ENCODE assay signal across 15 cellular contexts in genomic region chr15:93458567-93458966, GRCh38.
DNase-seq lines count a peak whose midpoint lies in the region; ATAC-seq, FAIRE-seq and TF ChIP-seq lines count a peak whose summit lies in the region.
"Had no signal": no experiment of that assay in that cellular context is flagged by ENCODE, and none has a peak within 500 bp of the region (broad histone marks: within the 10 kb centered on the region; RNA-seq: fewer than 3 reads in every experiment).

No MANE protein-coding gene starts in this region.

- H3K4ac ChIP-seq in H1 (replicated peaks; ENCODE audit: insufficient read length, low read depth, low read length) (no peak overlapping the region), neuronal stem cell (ENCODE audit: low read length) (no peak overlapping the region)

- CTCF ChIA-PET in H1 (lab: Charles Lee; ENCODE audit: partially characterized antibody), result interaction anchor here (0.6 to 1.0 kb wide), 2 partner anchors 306 to 428 kb away, joined by 3 read pairs; no protein-coding TSS in a partner anchor

- 85% methylated on average over 5 of the region's 5 CpGs; no CpG with 5 or more reads in 1 of the 2 experiments for WGBS in H1 (ENCODE audit: extremely low coverage in 1 of 2, insufficient coverage in 1 of 2, insufficient read length in 1 of 2, insufficient replicate concordance in 2 of 2, low coverage in 1 of 2, low lambda C conversion rate in 2 of 2, missing lambda C conversion rate in 1 of 2), 2 experiments
- no CpG with 5 or more reads among the region's 5 CpGs for WGBS in neuronal stem cell (ENCODE audit: extremely low coverage in 2 of 2, insufficient read length in 2 of 2, insufficient replicate concordance in 1 of 2), 2 donors
- WGBS in adrenal gland, 4 donors, result 53 to 81% (median 68%) methylated on average over 4 to 5 of the region's 5 CpGs

- H3K36me3 ChIP-seq in H1 (ENCODE audit: control insufficient read depth in 2 of 4, insufficient read depth in 4 of 4, low read length in 3 of 4) (no peaks in the 10 kb centered on the region), neuronal stem cell (replicated peaks in 1 of 2; ENCODE audit: control insufficient read depth in 2 of 2, insufficient read depth in 2 of 2, low read length in 2 of 2) (peaks cover 0 to 55% of the 10 kb centered on the region in 2 donors), upper lobe of right lung (no peaks in the 10 kb centered on the region), adrenal gland (replicated peaks in 1 of 2) (no peaks in the 10 kb centered on the region)
- H3K36me3 ChIP-seq: HAP-1 had no signal

- intact Hi-C loops in Right ventricle myocardium superior (cut with DNase I), result no loop called here
- intact Hi-C loops in left cardiac atrium (cut with DNase I), result no loop called here
- intact Hi-C loops in upper lobe of right lung (cut with DNase I), result no loop called here
- intact Hi-C loops in adrenal gland (cut with DNase I), result no loop called here

- H4K91ac ChIP-seq in H1 (replicated peaks; ENCODE audit: insufficient read length, low read length) (no peak overlapping the region), neuronal stem cell (ENCODE audit: low read depth, low read length, poor library complexity) (no peak overlapping the region)

- no peaks in the 10 kb centered on the region for H3K79me1 ChIP-seq in H1 (ENCODE audit: low read depth, low read length)
- H3K79me1 ChIP-seq in neuronal stem cell (ENCODE audit: low read depth, low read length), result no peaks in the 10 kb centered on the region

- H2BK5ac ChIP-seq in H1 (ENCODE audit: low read depth, low read length), result no peak overlapping the region
- no peak overlapping the region for H2BK5ac ChIP-seq in neuronal stem cell (ENCODE audit: low read length)

- no peak overlapping the region for H2AK5ac ChIP-seq in H1 (ENCODE audit: low read depth, low read length)
- peak overlapping the region; percentile 48 for H2AK5ac ChIP-seq in neuronal stem cell (ENCODE audit: low read depth, low read length)

- H3K9me3 ChIP-seq in H1 (ENCODE audit: insufficient read depth in 2 of 2, low read depth in 1 of 2, low read length in 1 of 2) (no peaks in the 10 kb centered on the region), neuronal stem cell (replicated peaks in 1 of 2; ENCODE audit: control insufficient read depth in 2 of 2, insufficient read depth in 1 of 2, low read depth in 1 of 2, low read length in 2 of 2) (peaks cover 0 to 6% of the 10 kb centered on the region in 2 donors), upper lobe of right lung (no peaks in the 10 kb centered on the region), adrenal gland (replicated peaks in 1 of 3) (no peaks in the 10 kb centered on the region)
- H3K9me3 ChIP-seq: HAP-1 had no signal

- H2AFZ ChIP-seq in H1 (ENCODE audit: low read length) (no peak overlapping the region), neuronal stem cell (ENCODE audit: low read length) (no peak overlapping the region)

- no peak for FAIRE-seq in H1 (lab: Jason Lieb, UNC)
- FAIRE-seq: A204.1, GM12878, GM18507 had no signal

- 0 out of 2 replicates have a peak overlapping the region, but pooled peaks have one; percentile 27 for H2BK12ac ChIP-seq in H1 (ENCODE audit: low read depth, low read length)
- no peak overlapping the region for H2BK12ac ChIP-seq in neuronal stem cell (ENCODE audit: low read length)

- H4K8ac ChIP-seq in H1 (ENCODE audit: extremely low read depth, insufficient read depth, low read length) (no peak overlapping the region), neuronal stem cell (ENCODE audit: low read depth, low read length) (no peak overlapping the region)

- H3K4me3 ChIP-seq in H1 (ENCODE audit: extremely low read depth in 1 of 4, insufficient read depth in 2 of 4, low read depth in 3 of 4, low read length in 4 of 4), result no peak overlapping the region
- no peak overlapping the region for H3K4me3 ChIP-seq in neuronal stem cell (ENCODE audit: low read length in 2 of 2)
- no peak overlapping the region for H3K4me3 ChIP-seq in upper lobe of right lung
- no peak overlapping the region for H3K4me3 ChIP-seq in adrenal gland
- H3K4me3 ChIP-seq: GM12878, HAP-1 had no signal

- H3K79me2 ChIP-seq in H1 (ENCODE audit: control insufficient read depth in 1 of 2, insufficient read depth in 2 of 2, low read length in 2 of 2), result no peaks in the 10 kb centered on the region

- H2BK15ac ChIP-seq in H1 (ENCODE audit: low read length), result no peak overlapping the region
- no peak overlapping the region for H2BK15ac ChIP-seq in neuronal stem cell (ENCODE audit: low read length)

- TF ChIP-seq POLR2A in H1 (IDR thresholded peaks at IDR 0.05; ENCODE audit: control extremely low read depth in 1 of 2, low read depth in 2 of 2, low read length in 2 of 2), result no peak
- TF ChIP-seq POLR2A in adrenal gland (IDR thresholded peaks at IDR 0.05), result no peak

- TF ChIP-seq EP300 in H1 (IDR thresholded peaks at IDR 0.05; ENCODE audit: borderline replicate concordance in 1 of 2, low read depth in 2 of 2, low read length in 2 of 2), result no peak

- H2BK120ac ChIP-seq in H1 (replicated peaks; ENCODE audit: low read depth, low read length) (no peak overlapping the region), neuronal stem cell (ENCODE audit: low read depth, low read length) (no peak overlapping the region)

- peak; percentile 23 for ATAC-seq in Right ventricle myocardium superior (ENCODE audit: poor library complexity)
- ATAC-seq in left cardiac atrium, result no peak
- ATAC-seq in upper lobe of right lung, result peak; percentile 19
- ATAC-seq in GM18907 (IDR thresholded peaks at IDR 0.05; ENCODE audit: unreplicated experiment), result no peak
- ATAC-seq: GM12878 had no signal

- POLR2A ChIA-PET in H1 (lab: Charles Lee; ENCODE audit: partially characterized antibody), result interaction anchor here (0.6 kb wide), 1 partner anchor 10 kb away, joined by 3 read pairs; no protein-coding TSS in a partner anchor

- no peak for TF ChIP-seq CTCF in H1 (IDR thresholded peaks at IDR 0.05; ENCODE audit: control extremely low read depth in 1 of 3, insufficient read depth in 1 of 3, low read depth in 1 of 3, low read length in 3 of 3)
- no peak for TF ChIP-seq CTCF in upper lobe of right lung (IDR thresholded peaks at IDR 0.05)
- no peak for TF ChIP-seq CTCF in adrenal gland (IDR thresholded peaks at IDR 0.05)

- H3K23ac ChIP-seq in H1 (ENCODE audit: insufficient read length) (no peak overlapping the region), neuronal stem cell (ENCODE audit: low read depth, low read length, poor library complexity) (no peak overlapping the region)

- no peak overlapping the region for H4K5ac ChIP-seq in H1 (ENCODE audit: insufficient read length, low read depth, low read length)

- TF ChIP-seq RAD21 in H1 (IDR thresholded peaks at IDR 0.05 in 1 of 2, conservative IDR thresholded peaks at IDR 0.05 in 1 of 2; ENCODE audit: low read depth in 2 of 2, low read length in 2 of 2), result no peak

- H3K4me1 ChIP-seq in H1 (replicated peaks in 1 of 4; ENCODE audit: control insufficient read depth in 3 of 4, insufficient read depth in 4 of 4, low read length in 3 of 4) (peaks cover 0 to 5% (median 2%) of the 10 kb centered on the region in 4 experiments; a peak in 3 of 7 replicates), neuronal stem cell (ENCODE audit: control insufficient read depth in 2 of 2, insufficient read depth in 1 of 2, low read depth in 1 of 2, low read length in 2 of 2) (peaks cover 4 to 8% of the 10 kb centered on the region in 2 donors), upper lobe of right lung (no peaks in the 10 kb centered on the region), adrenal gland (replicated peaks in 1 of 2) (no peaks in the 10 kb centered on the region)
- H3K4me1 ChIP-seq: HAP-1 had no signal

- no peaks in the 10 kb centered on the region for H3K23me2 ChIP-seq in H1 (ENCODE audit: low read depth, low read length)

- no peak overlapping the region for H3K27ac ChIP-seq in H1 (ENCODE audit: low read depth, low read length)
- H3K27ac ChIP-seq in neuronal stem cell (replicated peaks; ENCODE audit: low read length), result no peak overlapping the region
- H3K27ac ChIP-seq in upper lobe of right lung, result no peak overlapping the region
- no peak overlapping the region for H3K27ac ChIP-seq in adrenal gland
- H3K27ac ChIP-seq: C4-2B had no signal

- DNase-seq in Right ventricle myocardium superior (no peak), left cardiac atrium (no peak), H1 (ENCODE audit: low read depth in 1 of 2, low spot score in 2 of 2) (no peak), neuronal stem cell (ENCODE audit: low spot score) (no peak), upper lobe of right lung (no peak), adrenal gland (no peak)
- DNase-seq: CD4-positive, alpha-beta memory T cell; DMS79; GOT3 had no signal

- H4K20me1 ChIP-seq in H1 (replicated peaks in 1 of 2; ENCODE audit: control insufficient read depth in 1 of 2, insufficient read depth in 2 of 2, low read length in 2 of 2), result no peaks in the 10 kb centered on the region

- 0 out of 2 replicates have a peak overlapping the region, but pooled peaks have one; percentile 21 for H2BK20ac ChIP-seq in H1 (ENCODE audit: low read length)

- H3K4me2 ChIP-seq in H1 (ENCODE audit: insufficient read depth in 1 of 2, low read depth in 2 of 2, low read length in 2 of 2), result no peak overlapping the region
- no peak overlapping the region for H3K4me2 ChIP-seq in neuronal stem cell (ENCODE audit: insufficient read depth, low read length, poor library complexity, severe bottlenecking)

- no peak overlapping the region for H3K14ac ChIP-seq in H1 (ENCODE audit: insufficient read length)
- H3K14ac ChIP-seq in neuronal stem cell (ENCODE audit: low read length), result no peak overlapping the region

- H3K9ac ChIP-seq in H1 (replicated peaks in 1 of 4; ENCODE audit: extremely low read depth in 1 of 4, low read depth in 3 of 4, low read length in 3 of 4) (no peak overlapping the region), neuronal stem cell (ENCODE audit: low read depth, low read length, poor library complexity) (peak overlapping the region; percentile 35)

- no peaks in the 10 kb centered on the region for H3K27me3 ChIP-seq in H1 (replicated peaks in 1 of 4; ENCODE audit: control insufficient read depth in 3 of 4, extremely low read depth in 1 of 4, insufficient read depth in 3 of 4, low read length in 3 of 4)
- no peaks in the 10 kb centered on the region for H3K27me3 ChIP-seq in neuronal stem cell (ENCODE audit: control insufficient read depth in 3 of 3, insufficient read depth in 3 of 3, low read depth in 1 of 3, low read length in 3 of 3)
- H3K27me3 ChIP-seq in upper lobe of right lung, result no peaks in the 10 kb centered on the region
- no peaks in the 10 kb centered on the region for H3K27me3 ChIP-seq in adrenal gland

- H3K56ac ChIP-seq in H1 (replicated peaks; ENCODE audit: insufficient read length, low read depth, low read length), result no peak overlapping the region

- H3K18ac ChIP-seq in H1 (ENCODE audit: extremely low read depth, low read length) (no peak overlapping the region), neuronal stem cell (ENCODE audit: low read length) (peak overlapping the region; percentile 74)

TF ChIP-seq in H1, 55 proteins besides CTCF, POLR2A, EP300 and RAD21 (continues in another document):
- TF ChIP-seq KDM5A (IDR thresholded peaks at IDR 0.05; ENCODE audit: low read length), result no peak
- TF ChIP-seq RNF2 (IDR thresholded peaks at IDR 0.05; ENCODE audit: borderline replicate concordance, low read depth, low read length, missing control alignments, poor library complexity, severe bottlenecking), result no peak
- TF ChIP-seq RXRA (IDR thresholded peaks at IDR 0.05; ENCODE audit: insufficient read depth, low read depth, low read length), result no peak
- TF ChIP-seq SRF (IDR thresholded peaks at IDR 0.05; ENCODE audit: low read depth, low read length), result no peak
- no peak for TF ChIP-seq SP4 (IDR thresholded peaks at IDR 0.05; ENCODE audit: low read length)

Comparison
In these comparisons a context has a peak if more than half of its experiments do, and no peak if none do; other contexts are left out.
1. ATAC-seq: peak in Right ventricle myocardium superior (single experiment) and upper lobe of right lung (single experiment); none in left cardiac atrium (0 of 2) and GM18907 (single experiment).